Comparison of ENCODE assay signal across 1 cellular context in the genomic region with DNA sequence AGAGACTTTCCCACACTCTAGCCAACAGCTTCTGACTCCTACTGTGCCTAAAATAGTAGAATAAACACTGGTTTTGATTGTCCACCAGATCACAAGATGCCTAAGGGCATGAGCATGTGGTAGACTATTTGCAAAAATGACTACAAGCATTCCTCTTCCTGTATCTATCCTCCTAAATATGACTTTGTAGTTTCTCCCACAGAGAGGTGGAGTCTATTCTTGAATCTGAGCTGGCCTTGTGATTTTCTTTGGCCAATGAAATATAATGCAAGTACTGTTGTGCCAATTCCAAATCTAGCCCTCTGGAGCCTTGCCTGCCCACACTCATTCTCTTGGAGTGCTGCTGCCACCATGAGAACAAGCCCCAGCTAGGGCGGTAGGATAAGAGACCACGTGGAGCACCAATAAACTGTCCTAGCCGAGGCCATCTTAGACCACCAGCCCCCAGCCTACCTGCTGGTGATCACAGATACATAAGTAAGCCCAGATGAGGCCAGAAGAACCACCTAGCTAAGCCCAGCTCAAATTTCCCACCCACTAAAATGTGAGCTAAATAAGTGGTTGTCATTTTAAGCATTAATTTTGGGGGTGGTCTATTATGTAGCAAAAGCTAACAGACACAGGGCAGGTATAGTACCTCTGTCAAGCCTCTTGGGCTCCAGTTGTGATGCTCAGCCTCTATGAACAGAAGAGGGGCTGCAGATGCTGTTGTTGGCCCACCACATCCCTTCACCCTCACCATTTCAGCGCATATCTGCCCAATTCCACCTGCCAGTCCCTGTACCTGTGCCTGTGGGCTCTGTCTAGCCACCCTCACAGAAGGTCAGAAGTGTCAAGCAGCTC.
A peak's percentile ranks its signal among the peaks of the same experiment; 100 is the strongest.
TF ChIP-seq lines count a peak whose summit lies in the region.

No MANE protein-coding gene starts in this region.

TF ChIP-seq in IMR-90, 13 proteins besides CTCF, POLR2A, EP300 and RAD21:
- TF ChIP-seq, protein P1, sequence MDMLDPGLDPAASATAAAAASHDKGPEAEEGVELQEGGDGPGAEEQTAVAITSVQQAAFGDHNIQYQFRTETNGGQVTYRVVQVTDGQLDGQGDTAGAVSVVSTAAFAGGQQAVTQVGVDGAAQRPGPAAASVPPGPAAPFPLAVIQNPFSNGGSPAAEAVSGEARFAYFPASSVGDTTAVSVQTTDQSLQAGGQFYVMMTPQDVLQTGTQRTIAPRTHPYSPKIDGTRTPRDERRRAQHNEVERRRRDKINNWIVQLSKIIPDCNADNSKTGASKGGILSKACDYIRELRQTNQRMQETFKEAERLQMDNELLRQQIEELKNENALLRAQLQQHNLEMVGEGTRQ (IDR thresholded peaks at IDR 0.05; ENCODE audit: low read depth, low read length), result peak; percentile 65
- no peak for TF ChIP-seq RFX5 (IDR thresholded peaks at IDR 0.05; ENCODE audit: low read depth, low read length)
- TF ChIP-seq MAFK (IDR thresholded peaks at IDR 0.05; ENCODE audit: low read depth, low read length), result no peak
- TF ChIP-seq BHLHE40 (IDR thresholded peaks at IDR 0.05; ENCODE audit: low read depth, low read length), result no peak
- TF ChIP-seq FOS (IDR thresholded peaks at IDR 0.05; ENCODE audit: low read depth, low read length), result no peak
- TF ChIP-seq RCOR1 (IDR thresholded peaks at IDR 0.05; ENCODE audit: insufficient replicate concordance, low read length), result no peak
- TF ChIP-seq MAZ (IDR thresholded peaks at IDR 0.05; ENCODE audit: borderline replicate concordance, low read depth, low read length), result no peak
